ENCODE assay signal across 1 cellular context in genomic region chr21:35441868-35442582, GRCh38.
TF ChIP-seq lines count a peak whose summit lies in the region.

No MANE protein-coding gene starts in this region.

TF ChIP-seq in SK-N-SH, 30 proteins besides CTCF, POLR2A, EP300 and RAD21 (continued from another document):
- no peak for TF ChIP-seq PBX3 (IDR thresholded peaks at IDR 0.05)
